In genomic region chr19:29662604-29663404, GRCh38 we compare ENCODE assay signal across 8 cellular contexts. TPM values are rescaled to one million over a fixed set of nuclear protein-coding genes. Genes with fewer than 3 reads are reported as not detected.
DNase-seq lines count a peak whose midpoint lies in the region; ATAC-seq, FAIRE-seq and TF ChIP-seq lines count a peak whose summit lies in the region.

No MANE protein-coding gene starts in this region.

- no peak for FAIRE-seq in GM12891 (lab: Jason Lieb, UNC)

- no peak overlapping the region for H4K8ac ChIP-seq in neuronal stem cell (ENCODE audit: low read depth, low read length)

- H3K4ac ChIP-seq in neuronal stem cell (ENCODE audit: low read length): no peak overlapping the region

- no peak for ATAC-seq in HG03280 (IDR thresholded peaks at IDR 0.05; ENCODE audit: unreplicated experiment)
- ATAC-seq in HG03378 (IDR thresholded peaks at IDR 0.05; ENCODE audit: unreplicated experiment): no peak

- H3K9me3 ChIP-seq in neuronal stem cell (replicated peaks in 1 of 2; ENCODE audit: control insufficient read depth in 2 of 2, insufficient read depth in 1 of 2, low read depth in 1 of 2, low read length in 2 of 2): no peaks in the 10 kb centered on the region

- no peak overlapping the region for H3K27ac ChIP-seq in neuronal stem cell (replicated peaks; ENCODE audit: low read length)

- no peak overlapping the region for H2AFZ ChIP-seq in neuronal stem cell (ENCODE audit: low read length)

- TF ChIP-seq POLR2A in GM12891 (IDR thresholded peaks at IDR 0.05; ENCODE audit: low read depth, low read length): no peak

- H2BK12ac ChIP-seq in neuronal stem cell (ENCODE audit: low read length): no peak overlapping the region

- no peak overlapping the region for H3K4me2 ChIP-seq in neuronal stem cell (ENCODE audit: insufficient read depth, low read length, poor library complexity, severe bottlenecking)

- H3K79me1 ChIP-seq in neuronal stem cell (ENCODE audit: low read depth, low read length): no peaks in the 10 kb centered on the region

- H3K14ac ChIP-seq in neuronal stem cell (ENCODE audit: low read length): no peak overlapping the region

- H2BK120ac ChIP-seq in neuronal stem cell (ENCODE audit: low read depth, low read length): no peak overlapping the region

- H3K36me3 ChIP-seq in neuronal stem cell (replicated peaks in 1 of 2; ENCODE audit: control insufficient read depth in 2 of 2, insufficient read depth in 2 of 2, low read length in 2 of 2): no peaks in the 10 kb centered on the region

- H4K91ac ChIP-seq in neuronal stem cell (ENCODE audit: low read depth, low read length, poor library complexity): no peak overlapping the region

- H3K23ac ChIP-seq in neuronal stem cell (ENCODE audit: low read depth, low read length, poor library complexity): peak overlapping the region; percentile 12

- no peak overlapping the region for H2BK15ac ChIP-seq in neuronal stem cell (ENCODE audit: low read length)

- H3K9ac ChIP-seq in neuronal stem cell (ENCODE audit: low read depth, low read length, poor library complexity): no peak overlapping the region

- peaks cover 2 to 50% (median 25%) of the 10 kb centered on the region in 3 experiments for H3K27me3 ChIP-seq in neuronal stem cell (ENCODE audit: control insufficient read depth in 3 of 3, insufficient read depth in 3 of 3, low read depth in 1 of 3, low read length in 3 of 3)

- H3K4me1 ChIP-seq in neuronal stem cell (ENCODE audit: control insufficient read depth in 2 of 2, insufficient read depth in 1 of 2, low read depth in 1 of 2, low read length in 2 of 2): peaks cover 11 to 12% of the 10 kb centered on the region in 2 donors

- DNase-seq in GF-D8 (lab: John Stamatoyannopoulos, UW) (peak; percentile 11), RKO (ENCODE audit: low spot score) (peak; percentile 90), epidermal melanocyte (ENCODE audit: insufficient read length, low spot score) (peak; percentile 69), neuronal stem cell (ENCODE audit: low spot score) (no peak), NCI-H510A treated with DMSO at 0.1 percent for 48 hours (lab: John Stamatoyannopoulos, UW) (no peak), GM12891 (ENCODE audit: insufficient read length, low spot score) (no peak)

- no peak overlapping the region for H2BK5ac ChIP-seq in neuronal stem cell (ENCODE audit: low read length)

- H2AK5ac ChIP-seq in neuronal stem cell (ENCODE audit: low read depth, low read length): no peak overlapping the region

- H3K18ac ChIP-seq in neuronal stem cell (ENCODE audit: low read length): no peak overlapping the region

- WGBS in neuronal stem cell (ENCODE audit: extremely low coverage in 2 of 2, insufficient read length in 2 of 2, insufficient replicate concordance in 1 of 2), 2 donors: no CpG with 5 or more reads among the region's 17 CpGs

- no peak overlapping the region for H3K4me3 ChIP-seq in neuronal stem cell (ENCODE audit: low read length in 2 of 2)

TF ChIP-seq in GM12891, 5 proteins besides CTCF, POLR2A, EP300 and RAD21:
- no peak for TF ChIP-seq SPI1 (IDR thresholded peaks at IDR 0.05; ENCODE audit: low read depth, low read length)
- no peak for TF ChIP-seq TAF1 (IDR thresholded peaks at IDR 0.05; ENCODE audit: low read depth, low read length)
- TF ChIP-seq POU2F2 (IDR thresholded peaks at IDR 0.05; ENCODE audit: low read depth, low read length): no peak
- TF ChIP-seq POLR2AphosphoS5 (IDR thresholded peaks at IDR 0.05; ENCODE audit: low read depth, low read length): no peak
- TF ChIP-seq PAX5 (IDR thresholded peaks at IDR 0.05; ENCODE audit: insufficient read depth, low read length, severe bottlenecking): no peak

RNA-seq across cellular contexts. Expression of gene PLEKHF1, which starts 2.5 kb away (rescaled TPM):
- polyA plus RNA-seq in neuronal stem cell (2013, experiment 1 of 2): 1.0 TPM
- 0.96 TPM for polyA plus RNA-seq in neuronal stem cell (2013, experiment 2 of 2)
- polyA plus RNA-seq in GM12891 (2012; ENCODE audit: low read depth, missing spikeins): 5.1 TPM

RNA-seq across cellular contexts. Expression of gene C19orf12, which starts 52.3 kb away (rescaled TPM):
- 20.8 TPM for polyA plus RNA-seq in neuronal stem cell (2013, experiment 1 of 2)
- 20.7 TPM for polyA plus RNA-seq in neuronal stem cell (2013, experiment 2 of 2)
- polyA plus RNA-seq in GM12891 (2012; ENCODE audit: low read depth, missing spikeins): 10.3 TPM

RNA-seq across cellular contexts. Expression of gene POP4, which starts 56.7 kb away (rescaled TPM):
- 56.9 TPM for polyA plus RNA-seq in neuronal stem cell (2013, experiment 1 of 2)
- 56.6 TPM for polyA plus RNA-seq in neuronal stem cell (2013, experiment 2 of 2)
- polyA plus RNA-seq in GM12891 (2012; ENCODE audit: low read depth, missing spikeins): 74.4 TPM

Comparison
In these comparisons a context has a peak if more than half of its experiments do, and no peak if none do; other contexts are left out.
1. DNase-seq: peak in GF-D8 (single experiment), RKO (single experiment) and epidermal melanocyte (single experiment); none in neuronal stem cell (single experiment), NCI-H510A treated with DMSO at 0.1 percent for 48 hours (single experiment) and GM12891 (single experiment).